ENCODE assay signal across 18 cellular contexts in genomic region chr4:40337081-40337480, GRCh38. TPM values are rescaled to one million over a fixed set of nuclear protein-coding genes. Genes with fewer than 3 reads are reported as not detected.
DNase-seq lines count a peak whose midpoint lies in the region; ATAC-seq and TF ChIP-seq lines count a peak whose summit lies in the region.
"Had no signal": no experiment of that assay in that cellular context is flagged by ENCODE, and none has a peak within 500 bp of the region (broad histone marks: within the 10 kb centered on the region; RNA-seq: fewer than 3 reads in every experiment).

No MANE protein-coding gene starts in this region.

- no peaks in the 10 kb centered on the region for H3K27me3 ChIP-seq in WERI-Rb-1 (ENCODE audit: insufficient read depth, low read depth, severe bottlenecking)
- H3K27me3 ChIP-seq: BE2C had no signal

- peaks cover 2% of the 10 kb centered on the region for H3K4me1 Mint-ChIP-seq in activated naive CD8-positive, alpha-beta T cell treated with anti-CD3 and anti-CD28 coated beads for 36 hours
- H3K4me1 Mint-ChIP-seq in natural killer cell (no peaks in the 10 kb centered on the region), chondrocyte (ENCODE audit: low read depth) (peaks cover 26% of the 10 kb centered on the region)
- H3K4me1 Mint-ChIP-seq: CD4-positive, alpha-beta memory T cell had no signal

- ATAC-seq in natural killer cell: no peak
- ATAC-seq: PC-3 had no signal

- H3K27me3 Mint-ChIP-seq in activated naive CD8-positive, alpha-beta T cell treated with anti-CD3 and anti-CD28 coated beads for 36 hours: no peaks in the 10 kb centered on the region
- H3K27me3 Mint-ChIP-seq in natural killer cell (ENCODE audit: low read depth in 2 of 2) (peaks cover 4 to 10% of the 10 kb centered on the region in 2 donors), chondrocyte (ENCODE audit: low read depth) (no peaks in the 10 kb centered on the region)
- H3K27me3 Mint-ChIP-seq: T-cell had no signal

- no peaks in the 10 kb centered on the region for H3K9me3 ChIP-seq in WERI-Rb-1 (ENCODE audit: severe bottlenecking)
- H3K9me3 ChIP-seq: BE2C had no signal

- no peaks in the 10 kb centered on the region for H3K36me3 Mint-ChIP-seq in activated naive CD8-positive, alpha-beta T cell treated with anti-CD3 and anti-CD28 coated beads for 36 hours
- H3K36me3 Mint-ChIP-seq in natural killer cell: no peaks in the 10 kb centered on the region
- no peaks in the 10 kb centered on the region for H3K36me3 Mint-ChIP-seq in chondrocyte (ENCODE audit: low read depth)
- H3K36me3 Mint-ChIP-seq: CD4-positive, alpha-beta memory T cell; T-cell had no signal

- no peak overlapping the region for H3K4me3 Mint-ChIP-seq in activated naive CD8-positive, alpha-beta T cell treated with anti-CD3 and anti-CD28 coated beads for 36 hours
- H3K4me3 Mint-ChIP-seq in natural killer cell (no peak overlapping the region), chondrocyte (ENCODE audit: unreplicated experiment) (no peak overlapping the region)
- H3K4me3 Mint-ChIP-seq: CD4-positive, alpha-beta memory T cell; H9; IgD-negative memory B cell; T-cell had no signal

- no peaks in the 10 kb centered on the region for H3K9me3 Mint-ChIP-seq in activated naive CD8-positive, alpha-beta T cell treated with anti-CD3 and anti-CD28 coated beads for 36 hours
- H3K9me3 Mint-ChIP-seq in natural killer cell (no peaks in the 10 kb centered on the region), chondrocyte (ENCODE audit: low read depth) (no peaks in the 10 kb centered on the region)
- H3K9me3 Mint-ChIP-seq: H9, T-cell had no signal

- H3K27ac Mint-ChIP-seq in activated naive CD8-positive, alpha-beta T cell treated with anti-CD3 and anti-CD28 coated beads for 36 hours: no peak overlapping the region
- H3K27ac Mint-ChIP-seq in natural killer cell: no peak overlapping the region
- no peak overlapping the region for H3K27ac Mint-ChIP-seq in chondrocyte (ENCODE audit: unreplicated experiment)
- H3K27ac Mint-ChIP-seq: CD4-positive, alpha-beta memory T cell; IgD-negative memory B cell; T-cell had no signal

- TF ChIP-seq CTCF in WERI-Rb-1 (IDR thresholded peaks at IDR 0.05; ENCODE audit: low read depth, low read length) (no peak), natural killer cell (IDR thresholded peaks at IDR 0.05) (no peak), chondrocyte (IDR thresholded peaks at IDR 0.05) (no peak)

- H3K4me3 ChIP-seq in WERI-Rb-1 (ENCODE audit: low read depth, low read length): peak overlapping the region; percentile 42

- peak overlapping the region; percentile 96 for H3K27ac ChIP-seq in WERI-Rb-1

- H3K36me3 ChIP-seq in WERI-Rb-1: peaks cover 35% of the 10 kb centered on the region
- H3K36me3 ChIP-seq: BE2C had no signal

- DNase-seq in DMS153 (lab: John Stamatoyannopoulos, UW) (peak; percentile 60), NCI-H1092 treated with DMSO at 0.1 percent for 48 hours (lab: John Stamatoyannopoulos, UW) (peak; percentile 66), NCI-H2196 treated with DMSO at 0.1 percent for 48 hours (lab: John Stamatoyannopoulos, UW; ENCODE audit: unreplicated experiment) (peak; percentile 48), WERI-Rb-1 (no peak), natural killer cell (no peak), chondrocyte (ENCODE audit: low spot score) (no peak)
- DNase-seq in activated naive CD8-positive, alpha-beta T cell treated with anti-CD3 and anti-CD28 coated beads for 36 hours: no peak
- DNase-seq: BE2C; CD4-positive, alpha-beta memory T cell; DMS79; H9; NCI-H187; PC-3; T-cell; T1000 had no signal

- intact Hi-C loops in natural killer cell (cut with micrococcal nuclease): no loop called here

RNA-seq across cellular contexts. Expression of gene CHRNA9, which starts 1.9 kb away (rescaled TPM):
- under 1 TPM in 1 of 2 experiments, not detected in 1; 0.22 TPM for total RNA-seq in activated naive CD8-positive, alpha-beta T cell treated with anti-CD3 and anti-CD28 coated beads for 36 hours
- total RNA-seq in natural killer cell (not detected), chondrocyte (0.36 TPM in 1 of 3 replicates, not detected in the others)
- total RNA-seq: CD4-positive, alpha-beta memory T cell; HT-29; NCI-H460; PC-3 had no signal

Comparison
In these comparisons a context has a peak if more than half of its experiments do, and no peak if none do; other contexts are left out.
1. DNase-seq: peak in DMS153 (single experiment), NCI-H1092 treated with DMSO at 0.1 percent for 48 hours (single experiment) and NCI-H2196 treated with DMSO at 0.1 percent for 48 hours (single experiment); none in WERI-Rb-1 (single experiment), activated naive CD8-positive, alpha-beta T cell treated with anti-CD3 and anti-CD28 coated beads for 36 hours (single experiment), natural killer cell (single experiment) and chondrocyte (single experiment).